13 cellular contexts compared by ENCODE assay signal in the genomic region with DNA sequence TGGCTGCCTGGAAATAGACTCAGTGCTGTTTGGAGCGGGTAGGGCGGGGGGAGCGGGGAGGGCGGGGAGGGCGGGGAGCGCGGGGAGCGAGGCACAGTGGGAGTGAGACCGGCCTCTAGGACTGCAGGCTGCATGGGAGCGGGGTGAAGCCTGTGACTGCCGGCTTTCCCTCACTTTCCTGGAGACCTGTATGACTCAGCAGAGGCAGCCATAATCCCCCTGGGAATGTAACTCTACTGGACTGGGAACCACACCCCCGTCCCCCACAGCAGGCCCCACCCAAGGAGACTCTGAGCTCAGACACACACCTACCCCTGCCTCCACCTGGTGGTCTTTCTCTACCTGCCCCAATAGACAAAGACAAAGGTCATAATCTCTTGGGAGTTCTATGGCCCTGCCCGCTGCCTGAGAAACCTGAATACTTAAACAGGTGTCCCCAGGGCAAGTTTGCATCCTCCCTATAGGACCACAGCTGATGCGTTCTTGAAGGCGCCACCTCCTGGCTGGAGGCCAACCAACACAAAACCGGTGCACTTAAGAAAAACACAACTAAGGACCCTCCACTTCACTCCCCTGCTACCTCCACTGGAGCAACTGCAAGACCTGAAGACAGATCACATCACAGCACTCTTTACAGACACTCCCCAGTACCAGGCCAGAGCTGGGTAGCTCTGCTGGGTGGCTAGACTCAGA. TPM values are rescaled to one million over a fixed set of nuclear protein-coding genes. Genes with fewer than 3 reads are reported as not detected.
A peak's percentile ranks its signal among the peaks of the same experiment; 100 is the strongest.
DNase-seq lines count a peak whose midpoint lies in the region; ATAC-seq, FAIRE-seq and TF ChIP-seq lines count a peak whose summit lies in the region.
"Had no signal": no experiment of that assay in that cellular context is flagged by ENCODE, and none has a peak within 500 bp of the region (broad histone marks: within the 10 kb centered on the region; RNA-seq: fewer than 3 reads in every experiment).

No MANE protein-coding gene starts in this region.

- WGBS in testis, 2 donors = 20 to 87% methylated on average over 1 to 10 of the region's 16 CpGs
- WGBS in pancreas, 2 donors = 66 to 91% methylated on average over 16 of the region's 16 CpGs

- intact Hi-C loops in testis (cut with DNase I; ENCODE audit: low total_unique reads) = no loop called here
- intact Hi-C loops in pancreas (cut with DNase I) = no loop called here

- no peaks in the 10 kb centered on the region for H3K4me1 Mint-ChIP-seq in activated naive CD8-positive, alpha-beta T cell treated with anti-CD3 and anti-CD28 coated beads, Interleukin-2, amount 50 U/mL, for 24 hours
- H3K4me1 Mint-ChIP-seq in activated naive CD8-positive, alpha-beta T cell treated with anti-CD3 and anti-CD28 coated beads for 36 hours = peaks cover 2% of the 10 kb centered on the region

- DNase-seq in activated naive CD8-positive, alpha-beta T cell treated with anti-CD3 and anti-CD28 coated beads, Interleukin-2, amount 50 U/mL, for 24 hours = peak; percentile 2
- DNase-seq in activated naive CD8-positive, alpha-beta T cell treated with anti-CD3 and anti-CD28 coated beads for 36 hours = no peak
- DNase-seq in NCI-H69 (lab: John Stamatoyannopoulos, UW) = peak; percentile 94
- peak; percentile 25 for DNase-seq in fibroblast of mammary gland (ENCODE audit: low read depth)
- peak; percentile 17 for DNase-seq in testis
- DNase-seq in coronary artery (ENCODE audit: low spot score) = no peak
- DNase-seq in activated naive CD4-positive, alpha-beta T cell treated with anti-CD3 and anti-CD28 coated beads, Interleukin-2, amount 50 U/mL, for 72 hours (ENCODE audit: low spot score in 2 of 2) = no peak
- no peak for DNase-seq in pancreas
- DNase-seq: left cardiac atrium, NCI-H510A, sigmoid colon, T1000 had no signal

- no peak overlapping the region for H3K4me3 ChIP-seq in fibroblast of mammary gland (ENCODE audit: control insufficient read depth, low read depth, low read length)
- no peak overlapping the region for H3K4me3 ChIP-seq in testis
- no peak overlapping the region for H3K4me3 ChIP-seq in coronary artery
- no peak overlapping the region for H3K4me3 ChIP-seq in pancreas
- H3K4me3 ChIP-seq: GM12878, sigmoid colon had no signal

- H3K9me3 ChIP-seq in testis (no peaks in the 10 kb centered on the region), pancreas (no peaks in the 10 kb centered on the region)
- H3K9me3 ChIP-seq: sigmoid colon had no signal

- H3K36me3 Mint-ChIP-seq in activated naive CD8-positive, alpha-beta T cell treated with anti-CD3 and anti-CD28 coated beads, Interleukin-2, amount 50 U/mL, for 24 hours (ENCODE audit: low read depth) = peaks cover 5% of the 10 kb centered on the region
- H3K36me3 Mint-ChIP-seq in activated naive CD8-positive, alpha-beta T cell treated with anti-CD3 and anti-CD28 coated beads for 36 hours = peaks cover 16% of the 10 kb centered on the region
- peaks cover 0 to 8% of the 10 kb centered on the region in 2 donors for H3K36me3 Mint-ChIP-seq in activated naive CD4-positive, alpha-beta T cell treated with anti-CD3 and anti-CD28 coated beads, Interleukin-2, amount 50 U/mL, for 72 hours

- TF ChIP-seq POLR2A in testis (IDR thresholded peaks at IDR 0.05) = no peak

- H3K27ac ChIP-seq in testis (no peak overlapping the region), coronary artery (no peak overlapping the region), pancreas (no peak overlapping the region)
- H3K27ac ChIP-seq: sigmoid colon had no signal

- H3K27me3 ChIP-seq in testis = no peaks in the 10 kb centered on the region
- H3K27me3 ChIP-seq in pancreas = peaks cover 0 to 10% (median 0%) of the 10 kb centered on the region in 4 donors
- H3K27me3 ChIP-seq: sigmoid colon had no signal

- no peaks in the 10 kb centered on the region for H3K4me1 ChIP-seq in testis
- no peaks in the 10 kb centered on the region for H3K4me1 ChIP-seq in pancreas
- H3K4me1 ChIP-seq: sigmoid colon had no signal

- no peak for ATAC-seq in activated naive CD8-positive, alpha-beta T cell treated with anti-CD3 and anti-CD28 coated beads, Interleukin-2, amount 50 U/mL, for 24 hours
- ATAC-seq in activated naive CD4-positive, alpha-beta T cell treated with anti-CD3 and anti-CD28 coated beads, Interleukin-2, amount 50 U/mL, for 72 hours = no peak
- no peak for ATAC-seq in pancreas
- ATAC-seq: GM12878, left cardiac atrium had no signal

- no peaks in the 10 kb centered on the region for H3K9me3 Mint-ChIP-seq in activated naive CD8-positive, alpha-beta T cell treated with anti-CD3 and anti-CD28 coated beads, Interleukin-2, amount 50 U/mL, for 24 hours
- H3K9me3 Mint-ChIP-seq in activated naive CD8-positive, alpha-beta T cell treated with anti-CD3 and anti-CD28 coated beads for 36 hours = no peaks in the 10 kb centered on the region
- H3K9me3 Mint-ChIP-seq in activated naive CD4-positive, alpha-beta T cell treated with anti-CD3 and anti-CD28 coated beads, Interleukin-2, amount 50 U/mL, for 72 hours = no peaks in the 10 kb centered on the region

- no peaks in the 10 kb centered on the region for H3K36me3 ChIP-seq in testis (ENCODE audit: low read depth, missing control alignments)
- H3K36me3 ChIP-seq in pancreas = no peaks in the 10 kb centered on the region
- H3K36me3 ChIP-seq: sigmoid colon had no signal

- H3K27ac Mint-ChIP-seq in activated naive CD8-positive, alpha-beta T cell treated with anti-CD3 and anti-CD28 coated beads, Interleukin-2, amount 50 U/mL, for 24 hours = no peak overlapping the region
- H3K27ac Mint-ChIP-seq in activated naive CD8-positive, alpha-beta T cell treated with anti-CD3 and anti-CD28 coated beads for 36 hours = no peak overlapping the region
- H3K27ac Mint-ChIP-seq in activated naive CD4-positive, alpha-beta T cell treated with anti-CD3 and anti-CD28 coated beads, Interleukin-2, amount 50 U/mL, for 72 hours = no peak overlapping the region

- no peak overlapping the region for H3K4me3 Mint-ChIP-seq in activated naive CD8-positive, alpha-beta T cell treated with anti-CD3 and anti-CD28 coated beads, Interleukin-2, amount 50 U/mL, for 24 hours
- no peak overlapping the region for H3K4me3 Mint-ChIP-seq in activated naive CD8-positive, alpha-beta T cell treated with anti-CD3 and anti-CD28 coated beads for 36 hours

- TF ChIP-seq CTCF in fibroblast of mammary gland (conservative IDR thresholded peaks at IDR 0.05; ENCODE audit: control insufficient read depth, insufficient read depth, low read depth, low read length) = no peak
- no peak for TF ChIP-seq CTCF in testis (IDR thresholded peaks at IDR 0.05)
- no peak for TF ChIP-seq CTCF in coronary artery (IDR thresholded peaks at IDR 0.05)
- TF ChIP-seq CTCF in pancreas (IDR thresholded peaks at IDR 0.05) = no peak

- no peaks in the 10 kb centered on the region for H3K27me3 Mint-ChIP-seq in activated naive CD8-positive, alpha-beta T cell treated with anti-CD3 and anti-CD28 coated beads, Interleukin-2, amount 50 U/mL, for 24 hours
- no peaks in the 10 kb centered on the region for H3K27me3 Mint-ChIP-seq in activated naive CD8-positive, alpha-beta T cell treated with anti-CD3 and anti-CD28 coated beads for 36 hours

- FAIRE-seq in pancreas (lab: Jason Lieb, UNC) = no peak
- FAIRE-seq: GM12878 had no signal

RNA-seq across cellular contexts. Expression of a gene that starts 18.0 kb away (rescaled TPM):
- 10 to 100 TPM; 17.9 to 19.2 TPM for total RNA-seq in activated naive CD8-positive, alpha-beta T cell treated with anti-CD3 and anti-CD28 coated beads for 36 hours
- total RNA-seq in testis (10 to 100 TPM; 25.2 to 30.3 TPM), pancreas (10 to 100 TPM in 5 of 6 donors, 1 to 10 TPM in 1; 8.5 to 17.2 (median 13.9) TPM)
- polyA plus RNA-seq in testis (ENCODE audit: insufficient read depth, low read depth, low replicate concordance) (8.3 TPM), pancreas (10 to 100 TPM; 15.2 to 21.6 TPM)
- 10 to 100 TPM; 14.4 to 31.2 TPM for total RNA-seq in activated naive CD4-positive, alpha-beta T cell treated with anti-CD3 and anti-CD28 coated beads, Interleukin-2, amount 50 U/mL, for 72 hours

Comparison
In these comparisons a context has a peak if more than half of its experiments do, and no peak if none do; other contexts are left out.
1. DNase-seq: peak in activated naive CD8-positive, alpha-beta T cell treated with anti-CD3 and anti-CD28 coated beads, Interleukin-2, amount 50 U/mL, for 24 hours (single experiment), NCI-H69 (single experiment), fibroblast of mammary gland (single experiment) and testis (single experiment); none in activated naive CD8-positive, alpha-beta T cell treated with anti-CD3 and anti-CD28 coated beads for 36 hours (single experiment), coronary artery (single experiment), activated naive CD4-positive, alpha-beta T cell treated with anti-CD3 and anti-CD28 coated beads, Interleukin-2, amount 50 U/mL, for 72 hours (0 of 2) and pancreas (0 of 6).